11 cellular contexts compared by ENCODE assay signal in the genomic region with DNA sequence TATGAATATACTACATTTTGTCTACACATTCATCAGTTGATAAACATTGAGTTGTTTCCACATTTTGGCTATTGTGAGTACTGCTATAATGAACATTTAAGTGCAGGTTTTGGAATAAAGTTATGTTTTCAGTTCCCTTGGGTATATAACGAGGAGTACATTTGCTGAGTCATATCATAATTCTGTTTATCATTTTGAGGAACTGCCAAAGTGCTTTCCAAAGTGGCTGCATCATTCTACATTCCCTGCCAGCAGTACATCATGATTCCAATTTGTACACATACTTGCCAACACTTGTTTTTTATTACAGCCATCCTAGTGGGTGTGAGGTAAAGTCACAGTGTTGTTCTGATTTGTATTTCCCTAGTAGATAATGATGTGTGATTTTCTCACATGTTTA.
DNase-seq lines count a peak whose midpoint lies in the region; ATAC-seq and TF ChIP-seq lines count a peak whose summit lies in the region.
"Had no signal": no experiment of that assay in that cellular context is flagged by ENCODE, and none has a peak within 500 bp of the region (broad histone marks: within the 10 kb centered on the region; RNA-seq: fewer than 3 reads in every experiment).

No MANE protein-coding gene starts in this region.

- H3K27me3 Mint-ChIP-seq in chondrocyte (ENCODE audit: low read depth): peaks cover 3% of the 10 kb centered on the region
- H3K27me3 Mint-ChIP-seq: brain had no signal

- no peaks in the 10 kb centered on the region for H3K36me3 Mint-ChIP-seq in chondrocyte (ENCODE audit: low read depth)
- H3K36me3 Mint-ChIP-seq: brain had no signal

- no peak overlapping the region for H3K27ac Mint-ChIP-seq in chondrocyte (ENCODE audit: unreplicated experiment)
- H3K27ac Mint-ChIP-seq: brain had no signal

- no peaks in the 10 kb centered on the region for H3K9me3 Mint-ChIP-seq in chondrocyte (ENCODE audit: low read depth)

- H3K4me3 Mint-ChIP-seq in chondrocyte (ENCODE audit: unreplicated experiment): no peak overlapping the region
- H3K4me3 Mint-ChIP-seq: brain had no signal

- no peaks in the 10 kb centered on the region for H3K4me1 Mint-ChIP-seq in chondrocyte (ENCODE audit: low read depth)

- no peak for TF ChIP-seq CTCF in omental fat pad (IDR thresholded peaks at IDR 0.05)
- no peak for TF ChIP-seq CTCF in chondrocyte (IDR thresholded peaks at IDR 0.05)

- peak; percentile 62 for ATAC-seq in omental fat pad (ENCODE audit: low FRiP score)

- DNase-seq in SIG-M5 treated with dmso at 0.1 percent for 504 hours (lab: John Stamatoyannopoulos, UW; ENCODE audit: unreplicated experiment) (peak; percentile 2), SIG-M5 (lab: John Stamatoyannopoulos, UW) (no peak), M059J (ENCODE audit: low read depth) (peak; percentile 20), amniotic epithelial cell (ENCODE audit: low read depth) (peak; percentile 64), omental fat pad (ENCODE audit: low spot score) (no peak), chondrocyte (ENCODE audit: low spot score) (no peak), putamen (ENCODE audit: low spot score) (no peak)
- DNase-seq in activated CD4-positive, alpha-beta T cell treated with anti-CD3 and anti-CD28 coated beads for 1 hour: no peak
- DNase-seq: ACHN, SW 1271 had no signal

Comparison
In these comparisons a context has a peak if more than half of its experiments do, and no peak if none do; other contexts are left out.
1. DNase-seq: peak in SIG-M5 treated with dmso at 0.1 percent for 504 hours (single experiment), M059J (single experiment) and amniotic epithelial cell (single experiment); none in SIG-M5 (single experiment), omental fat pad (single experiment), chondrocyte (single experiment), activated CD4-positive, alpha-beta T cell treated with anti-CD3 and anti-CD28 coated beads for 1 hour (single experiment) and putamen (single experiment).